Comparison of ENCODE assay signal across 8 cellular contexts in genomic region chr17:62966426-62967110, GRCh38. TPM values are rescaled to one million over a fixed set of nuclear protein-coding genes. Genes with fewer than 3 reads are reported as not detected.
DNase-seq lines count a peak whose midpoint lies in the region; ATAC-seq, FAIRE-seq and TF ChIP-seq lines count a peak whose summit lies in the region.

No MANE protein-coding gene starts in this region.

- H3K36me3 ChIP-seq in OCI-LY7 (ENCODE audit: insufficient read depth, low read length) (no peaks in the 10 kb centered on the region), rectal smooth muscle tissue (ENCODE audit: control insufficient read depth, insufficient read depth, low read length) (no peaks in the 10 kb centered on the region)

- H3K9me3 ChIP-seq in OCI-LY7 (ENCODE audit: low read length) = no peaks in the 10 kb centered on the region

- peak overlapping the region; percentile 63 for H2AFZ ChIP-seq in OCI-LY7 (ENCODE audit: low read length)

- TF ChIP-seq CTCF in OCI-LY7 (conservative IDR thresholded peaks at IDR 0.05; ENCODE audit: low read length) (no peak), D721Med (IDR thresholded peaks at IDR 0.05; ENCODE audit: insufficient read depth, missing control alignments) (no peak)

- intact Hi-C loops in OCI-LY7 (cut with micrococcal nuclease; ENCODE audit: unreplicated experiment) (loop anchor here (5.0 kb wide), 2 partner anchors 244 to 544 kb away; partner anchors contain the start of gene METTL2A), left cardiac atrium (cut with DNase I) (loop anchor here in 1 of 2 donors (2.0 kb wide), 1 partner anchor 262 kb away; no protein-coding TSS in a partner anchor)

- H3K4me2 ChIP-seq in OCI-LY7 (ENCODE audit: low read length) = peak overlapping the region; percentile 91

- peak overlapping the region; percentile 59 for H3K9ac ChIP-seq in rectal smooth muscle tissue (ENCODE audit: low read length)

- no peaks in the 10 kb centered on the region for H3K79me2 ChIP-seq in OCI-LY7 (ENCODE audit: insufficient read depth, low read depth, low read length)

- H3K4me3 ChIP-seq in OCI-LY7 (ENCODE audit: low read depth, low read length, poor library complexity, severe bottlenecking) (peak overlapping the region; percentile 80), rectal smooth muscle tissue (ENCODE audit: low read length) (peak overlapping the region; percentile 65)

- CTCF ChIA-PET in OCI-LY7 (lab: Charles Lee; ENCODE audit: unreplicated experiment) = no interaction called here

- peak in 1 of 2 donors; percentile 65 for ATAC-seq in left cardiac atrium
- no peak for ATAC-seq in GM18498 (IDR thresholded peaks at IDR 0.05; ENCODE audit: unreplicated experiment)

- POLR2A ChIA-PET in OCI-LY7 (lab: Charles Lee) = no interaction called here

- H3K27ac ChIP-seq in OCI-LY7 (ENCODE audit: low read depth, low read length, poor library complexity, severe bottlenecking) (peak overlapping the region; percentile 25), rectal smooth muscle tissue (ENCODE audit: low read depth, low read length) (peak overlapping the region; percentile 67)

- H3K4me1 ChIP-seq in OCI-LY7 (ENCODE audit: insufficient read depth, low read length, poor library complexity, severe bottlenecking) (peaks cover 23% of the 10 kb centered on the region), rectal smooth muscle tissue (ENCODE audit: control insufficient read depth, insufficient read depth, low read length) (peaks cover 3% of the 10 kb centered on the region)

- H3K9me2 ChIP-seq in OCI-LY7 (ENCODE audit: insufficient read depth, low read length) = no peaks in the 10 kb centered on the region

- DNase-seq in DMS53 treated with DMSO at 0.1 percent for 48 hours (lab: John Stamatoyannopoulos, UW; ENCODE audit: unreplicated experiment) (peak; percentile 0), H4 (ENCODE audit: low spot score) (peak; percentile 21), OCI-LY7 (ENCODE audit: low spot score) (peak; percentile 14), left cardiac atrium (peak; percentile 73), D721Med (ENCODE audit: insufficient read length, low spot score) (no peak)
- DNase-seq in activated naive CD4-positive, alpha-beta T cell treated with anti-CD3 and anti-CD28 coated beads, Interleukin-2, amount 50 U/mL, for 16 hours = peak; percentile 74

- H4K20me1 ChIP-seq in OCI-LY7 (ENCODE audit: insufficient read depth, low read length) = peaks cover 11% of the 10 kb centered on the region; the same call in 1 of the 2 replicates

- no peak for FAIRE-seq in D721Med (lab: Jason Lieb, UNC)

- BruUV-seq in OCI-LY7 (replicated peaks; lab: Mats Ljungman, UMichigan) = no TSS peak

- no peaks in the 10 kb centered on the region for H3K27me3 ChIP-seq in rectal smooth muscle tissue (ENCODE audit: control insufficient read depth, insufficient read depth, low read length)

RNA-seq across cellular contexts. Expression of gene TANC2, which starts 0.5 kb away (rescaled TPM):
- 3.1 and 3.8 TPM in 2 replicates for total RNA-seq in H4 (2014; rRNA removed; shearing (Covaris generic))
- 3.5 and 14.5 TPM in 2 replicates for total RNA-seq in OCI-LY7 (2014; rRNA removed; shearing (Covaris generic))
- total RNA-seq in OCI-LY7 (2022) (9.6 and 11.7 TPM in 2 replicates), left cardiac atrium (10 to 100 TPM in 1 of 2 donors, 1 to 10 TPM in 1; 9.9 to 14.1 TPM)
